In genomic region chr6:149440735-149441662, GRCh38 we compare ENCODE assay signal across 1 cellular context.
A peak's percentile ranks its signal among the peaks of the same experiment; 100 is the strongest.
TF ChIP-seq lines count a peak whose summit lies in the region.

No MANE protein-coding gene starts in this region.

TF ChIP-seq in K562, 482 proteins besides CTCF, POLR2A, EP300 and RAD21 (continued from another document):
- no peak for TF ChIP-seq RBM34 (IDR thresholded peaks at IDR 0.05; ENCODE audit: borderline replicate concordance, insufficient read depth, low read length)
- TF ChIP-seq ZNF778 (CRISPR knock-in tag; IDR thresholded peaks at IDR 0.05) = no peak
- no peak for TF ChIP-seq ZFP36 (IDR thresholded peaks at IDR 0.05; ENCODE audit: low read depth, low read length, partially characterized antibody)
- TF ChIP-seq ZNF316 (IDR thresholded peaks at IDR 0.05) = peak; percentile 88
- peak; percentile 74 for TF ChIP-seq MAFG (tag; conservative IDR thresholded peaks at IDR 0.05)
- TF ChIP-seq NFE2L1 (tag; IDR thresholded peaks at IDR 0.05; ENCODE audit: borderline replicate concordance, low read depth) = no peak
